Comparison of ENCODE assay signal across 11 cellular contexts in the genomic region with DNA sequence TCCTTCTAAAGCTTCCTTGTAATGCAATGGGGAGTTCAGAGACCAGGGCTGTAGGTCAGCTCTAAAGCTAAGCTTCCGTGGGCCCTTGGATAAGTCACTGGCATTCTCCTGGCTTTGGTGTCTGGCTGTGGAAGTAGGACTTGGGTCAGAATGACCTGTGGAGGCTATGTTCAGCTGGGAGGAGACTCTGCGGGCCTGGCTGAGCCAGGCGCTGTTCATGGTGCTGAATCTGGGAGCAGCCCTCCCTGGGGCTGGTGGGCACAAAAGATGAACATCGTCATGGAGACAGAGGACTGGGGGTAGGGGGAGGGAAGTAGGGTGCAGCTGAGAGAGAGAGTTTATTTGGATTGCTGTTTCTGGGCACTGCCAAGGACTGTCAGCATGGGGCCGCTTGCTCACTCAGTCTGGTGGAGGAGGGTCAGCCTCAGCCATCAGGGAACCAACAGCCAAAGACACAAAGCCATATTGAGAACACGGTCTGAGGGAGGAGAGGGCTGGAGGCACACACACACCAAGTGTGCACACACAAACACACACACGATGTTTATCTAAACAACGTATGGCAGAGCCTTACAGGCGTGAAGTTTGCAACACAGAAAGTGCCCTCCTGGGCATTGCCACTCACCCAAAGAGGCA.
DNase-seq lines count a peak whose midpoint lies in the region; ATAC-seq and TF ChIP-seq lines count a peak whose summit lies in the region.
"Had no signal": no experiment of that assay in that cellular context is flagged by ENCODE, and none has a peak within 500 bp of the region (broad histone marks: within the 10 kb centered on the region; RNA-seq: fewer than 3 reads in every experiment).

No MANE protein-coding gene starts in this region.

- H2AK5ac ChIP-seq in neuronal stem cell (ENCODE audit: low read depth, low read length): no peak overlapping the region

- H3K14ac ChIP-seq in neuronal stem cell (ENCODE audit: low read length): no peak overlapping the region

- no peak overlapping the region for H3K4ac ChIP-seq in neuronal stem cell (ENCODE audit: low read length)

- H3K79me1 ChIP-seq in neuronal stem cell (ENCODE audit: low read depth, low read length): no peaks in the 10 kb centered on the region

- H3K36me3 ChIP-seq in MM.1S (replicated peaks; ENCODE audit: insufficient read depth, low read length) (no peaks in the 10 kb centered on the region), neuronal stem cell (replicated peaks in 1 of 2; ENCODE audit: control insufficient read depth in 2 of 2, insufficient read depth in 2 of 2, low read length in 2 of 2) (no peaks in the 10 kb centered on the region)

- WGBS in neuronal stem cell (ENCODE audit: extremely low coverage in 2 of 2, insufficient read length in 2 of 2, insufficient replicate concordance in 1 of 2), 2 donors: no CpG with 5 or more reads among the region's 9 CpGs

- H3K4me1 ChIP-seq in MM.1S (ENCODE audit: low read length) (no peaks in the 10 kb centered on the region), neuronal stem cell (ENCODE audit: control insufficient read depth in 2 of 2, insufficient read depth in 1 of 2, low read depth in 1 of 2, low read length in 2 of 2) (peaks cover 0 to 3% of the 10 kb centered on the region in 2 donors)

- H2BK120ac ChIP-seq in neuronal stem cell (ENCODE audit: low read depth, low read length): no peak overlapping the region

- H3K27me3 ChIP-seq in MM.1S (replicated peaks; ENCODE audit: insufficient read depth, low read length): peaks cover 19% of the 10 kb centered on the region
- H3K27me3 ChIP-seq in neuronal stem cell (ENCODE audit: control insufficient read depth in 3 of 3, insufficient read depth in 3 of 3, low read depth in 1 of 3, low read length in 3 of 3): peaks cover 0 to 20% (median 0%) of the 10 kb centered on the region in 3 experiments

- H3K79me2 ChIP-seq in MM.1S (ENCODE audit: low read length): no peaks in the 10 kb centered on the region

- no peak overlapping the region for H4K91ac ChIP-seq in neuronal stem cell (ENCODE audit: low read depth, low read length, poor library complexity)

- DNase-seq in SIG-M5 treated with dmso at 0.1 percent for 504 hours (lab: John Stamatoyannopoulos, UW; ENCODE audit: unreplicated experiment) (peak; percentile 5), SIG-M5 (lab: John Stamatoyannopoulos, UW) (no peak), MM.1S (peak; percentile 27), dermis microvascular lymphatic vessel endothelial cell (ENCODE audit: low read depth in 2 of 2) (peak; percentile 5 to 28), neuronal stem cell (ENCODE audit: low spot score) (peak; percentile 76), NCI-H345 treated with DMSO at 0.1 percent for 48 hours (lab: John Stamatoyannopoulos, UW; ENCODE audit: unreplicated experiment) (no peak)
- DNase-seq in activated CD8-positive, alpha-beta memory T cell treated with anti-CD3 and anti-CD28 coated beads, Interleukin-2, amount 50 U/mL, for 4 hours: no peak
- DNase-seq: aorta, NCI-H1694 treated with DMSO at 0.1 percent for 48 hours had no signal

- no peak overlapping the region for H2BK5ac ChIP-seq in neuronal stem cell (ENCODE audit: low read length)

- no peak for ATAC-seq in GM19467 (IDR thresholded peaks at IDR 0.05; ENCODE audit: unreplicated experiment)
- ATAC-seq: stimulated activated effector memory CD8-positive, alpha-beta T cell treated with anti-CD3 and anti-CD28 coated beads, Interleukin-12 subunit alpha, Interleukin-12 subunit beta, amount 100 ng/mL, for 72 hours had no signal

- H2AFZ ChIP-seq in MM.1S (ENCODE audit: low read length): no peak overlapping the region
- no peak overlapping the region for H2AFZ ChIP-seq in neuronal stem cell (ENCODE audit: low read length)

- no peaks in the 10 kb centered on the region for H3K9me2 ChIP-seq in MM.1S (replicated peaks; ENCODE audit: insufficient read depth, low read length)

- no peak overlapping the region for H4K8ac ChIP-seq in neuronal stem cell (ENCODE audit: low read depth, low read length)

- no peak overlapping the region for H3K4me3 ChIP-seq in MM.1S (ENCODE audit: low read length)
- peak overlapping the region in 1 of 2 donors; percentile 7 for H3K4me3 ChIP-seq in neuronal stem cell (ENCODE audit: low read length in 2 of 2)

- no peaks in the 10 kb centered on the region for H4K20me1 ChIP-seq in MM.1S (ENCODE audit: insufficient read depth, low read length)

- H2BK15ac ChIP-seq in neuronal stem cell (ENCODE audit: low read length): no peak overlapping the region

- no peak overlapping the region for H3K9ac ChIP-seq in MM.1S (ENCODE audit: low read length)
- no peak overlapping the region for H3K9ac ChIP-seq in neuronal stem cell (ENCODE audit: low read depth, low read length, poor library complexity)

- H3K4me2 ChIP-seq in MM.1S (ENCODE audit: low read depth, low read length) (no peak overlapping the region), neuronal stem cell (ENCODE audit: insufficient read depth, low read length, poor library complexity, severe bottlenecking) (no peak overlapping the region)

- no peak overlapping the region for H3K18ac ChIP-seq in neuronal stem cell (ENCODE audit: low read length)

- TF ChIP-seq CTCF in MM.1S (IDR thresholded peaks at IDR 0.05; ENCODE audit: low read length): no peak

- no peaks in the 10 kb centered on the region for H3F3A ChIP-seq in MM.1S (ENCODE audit: insufficient read depth, low read length)

- H2BK12ac ChIP-seq in neuronal stem cell (ENCODE audit: low read length): no peak overlapping the region

- no peaks in the 10 kb centered on the region for H3K9me3 ChIP-seq in MM.1S (replicated peaks; ENCODE audit: insufficient read depth, low read length)
- no peaks in the 10 kb centered on the region for H3K9me3 ChIP-seq in neuronal stem cell (replicated peaks in 1 of 2; ENCODE audit: control insufficient read depth in 2 of 2, insufficient read depth in 1 of 2, low read depth in 1 of 2, low read length in 2 of 2)

- no peak overlapping the region for H3K27ac ChIP-seq in MM.1S (ENCODE audit: low read length)
- H3K27ac ChIP-seq in neuronal stem cell (replicated peaks; ENCODE audit: low read length): no peak overlapping the region

- H3K23ac ChIP-seq in neuronal stem cell (ENCODE audit: low read depth, low read length, poor library complexity): no peak overlapping the region

Comparison
In these comparisons a context has a peak if more than half of its experiments do, and no peak if none do; other contexts are left out.
1. DNase-seq: peak in SIG-M5 treated with dmso at 0.1 percent for 504 hours (single experiment), MM.1S (single experiment), dermis microvascular lymphatic vessel endothelial cell (2 of 2) and neuronal stem cell (single experiment); none in SIG-M5 (single experiment), activated CD8-positive, alpha-beta memory T cell treated with anti-CD3 and anti-CD28 coated beads, Interleukin-2, amount 50 U/mL, for 4 hours (single experiment) and NCI-H345 treated with DMSO at 0.1 percent for 48 hours (single experiment).